ENCODE assay signal across 3 cellular contexts in genomic region chr2:109577630-109578029, GRCh38. TPM values are rescaled to one million over a fixed set of nuclear protein-coding genes. Genes with fewer than 3 reads are reported as not detected.
A peak's percentile ranks its signal among the peaks of the same experiment; 100 is the strongest.
DNase-seq lines count a peak whose midpoint lies in the region; ATAC-seq and TF ChIP-seq lines count a peak whose summit lies in the region.
"Not testable (repeated sequence)": the region's sequence is repeated elsewhere in the genome, so short reads cannot be mapped to it uniquely, and the experiment has no call there.
"Had no signal": no experiment of that assay in that cellular context is flagged by ENCODE, and none has a peak within 500 bp of the region (broad histone marks: within the 10 kb centered on the region; RNA-seq: fewer than 3 reads in every experiment).

No MANE protein-coding gene starts in this region.

- H3K4me1 Mint-ChIP-seq in nephron progenitor cell, result peaks cover 12% of the 10 kb centered on the region

- not testable (repeated sequence) for H3K4me3 Mint-ChIP-seq in nephron progenitor cell

- not testable (repeated sequence) for H3K36me3 ChIP-seq in left lung

- not testable (repeated sequence) for H3K27me3 Mint-ChIP-seq in nephron progenitor cell (ENCODE audit: low read depth, poor library complexity)

- peak overlapping the region; percentile 5 for H3K27ac Mint-ChIP-seq in nephron progenitor cell

- H3K36me3 Mint-ChIP-seq in nephron progenitor cell (ENCODE audit: low read depth), result peaks cover 22% of the 10 kb centered on the region

- not testable (repeated sequence) for H3K9me3 Mint-ChIP-seq in nephron progenitor cell

- H3K27me3 ChIP-seq in left lung, result not testable (repeated sequence)

- not testable (repeated sequence) for TF ChIP-seq CTCF in left lung (IDR thresholded peaks at IDR 0.05); nephron progenitor cell (IDR thresholded peaks at IDR 0.05)

- not testable (repeated sequence) for H3K4me1 ChIP-seq in left lung

- intact Hi-C loops in left lung (cut with DNase I), result not testable (repeated sequence)

- H3K9me3 ChIP-seq in left lung, result not testable (repeated sequence)

- ATAC-seq in left lung, result peak; percentile 53

- not testable (repeated sequence) for H3K4me3 ChIP-seq in left lung

- H3K27ac ChIP-seq in left lung, result not testable (repeated sequence)

- DNase-seq in left lung, nephron progenitor cell: not testable (repeated sequence)

RNA-seq across cellular contexts. Expression of gene SEPTIN10, which starts 36.1 kb away (rescaled TPM):
- 10 to 100 TPM; 66.6 to 73.8 TPM for total RNA-seq in left lung
- total RNA-seq: B cell had no signal

RNA-seq across cellular contexts. Expression of gene SOWAHC, which starts 36.5 kb away (rescaled TPM):
- 10 to 100 TPM; 11.2 to 12.6 TPM for total RNA-seq in left lung
